Comparison of ENCODE assay signal across 1 cellular context in the genomic region with DNA sequence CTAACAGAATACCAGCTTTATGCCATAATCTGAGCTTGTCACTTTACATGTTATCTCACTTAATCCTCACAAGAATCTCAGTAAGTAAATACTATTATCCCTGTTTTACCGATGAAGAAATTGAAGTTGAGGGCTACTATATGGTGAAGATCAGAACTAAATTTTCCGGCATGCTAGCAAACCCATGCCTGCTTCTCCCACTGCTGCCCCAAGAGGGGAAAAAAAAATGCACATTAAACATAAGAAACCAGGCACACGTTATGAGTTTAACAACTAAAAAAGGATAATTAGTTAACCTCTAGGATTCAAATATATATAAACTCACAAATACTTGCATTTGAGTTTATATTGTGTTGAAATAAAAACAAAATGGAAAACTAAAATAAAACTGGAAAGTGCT.
TF ChIP-seq lines count a peak whose summit lies in the region.

No MANE protein-coding gene starts in this region.

TF ChIP-seq in H1, 55 proteins besides CTCF, POLR2A, EP300 and RAD21:
- no peak for TF ChIP-seq KDM1A (IDR thresholded peaks at IDR 0.05; ENCODE audit: borderline replicate concordance, low read length)
- TF ChIP-seq KDM5A (IDR thresholded peaks at IDR 0.05; ENCODE audit: low read length) = no peak
- no peak for TF ChIP-seq SIRT6 (IDR thresholded peaks at IDR 0.05; ENCODE audit: low read length)
- TF ChIP-seq BCL11A (IDR thresholded peaks at IDR 0.05; ENCODE audit: low read depth in 2 of 2, low read length in 2 of 2) = no peak
- TF ChIP-seq KDM4A (IDR thresholded peaks at IDR 0.05; ENCODE audit: low read depth, low read length, severe bottlenecking) = no peak
- TF ChIP-seq MAFK (IDR thresholded peaks at IDR 0.05; ENCODE audit: low read depth, low read length) = no peak
- TF ChIP-seq ATF2 (IDR thresholded peaks at IDR 0.05; ENCODE audit: low read length) = no peak
- TF ChIP-seq CHD1 (IDR thresholded peaks at IDR 0.05; ENCODE audit: low read depth, low read length) = no peak
- no peak for TF ChIP-seq SP1 (IDR thresholded peaks at IDR 0.05; ENCODE audit: low read depth, low read length)
- TF ChIP-seq CTBP2 (IDR thresholded peaks at IDR 0.05; ENCODE audit: borderline replicate concordance, insufficient read depth, insufficient read length, low read length) = no peak
- no peak for TF ChIP-seq SP2 (IDR thresholded peaks at IDR 0.05; ENCODE audit: low read length)
- no peak for TF ChIP-seq POU5F1 (IDR thresholded peaks at IDR 0.05; ENCODE audit: low read depth, low read length)
- no peak for TF ChIP-seq BACH1 (IDR thresholded peaks at IDR 0.05; ENCODE audit: low read length)
- TF ChIP-seq JUN (IDR thresholded peaks at IDR 0.05; ENCODE audit: low read depth, low read length) = no peak
- TF ChIP-seq JUND (IDR thresholded peaks at IDR 0.05; ENCODE audit: low read length) = no peak
- no peak for TF ChIP-seq BRCA1 (IDR thresholded peaks at IDR 0.05; ENCODE audit: low read depth, low read length)
- TF ChIP-seq TCF12 (IDR thresholded peaks at IDR 0.05; ENCODE audit: low read depth, low read length) = no peak
- TF ChIP-seq NRF1 (IDR thresholded peaks at IDR 0.05; ENCODE audit: low read depth, low read length) = no peak
TF ChIP-seq in H1: peak in this region for 0.
